ENCODE assay signal across 8 cellular contexts in genomic region chr3:186782542-186783069, GRCh38. TPM values are rescaled to one million over a fixed set of nuclear protein-coding genes. Genes with fewer than 3 reads are reported as not detected.
DNase-seq lines count a peak whose midpoint lies in the region; ATAC-seq lines count a peak whose summit lies in the region.

No MANE protein-coding gene starts in this region.

- H3K4me1 ChIP-seq in skeletal muscle tissue (ENCODE audit: control insufficient read depth in 3 of 3, insufficient read depth in 3 of 3, low read length in 3 of 3) = peaks cover 27 to 36% (median 30%) of the 10 kb centered on the region in 3 donors

- peak; percentile 19 for ATAC-seq in HG03460 (IDR thresholded peaks at IDR 0.05; ENCODE audit: unreplicated experiment)
- peak; percentile 34 for ATAC-seq in activated T-helper 17 cell treated with anti-CD3 and anti-CD28 coated beads, Interleukin-2, amount 50 U/mL, for 72 hours (replicated peaks)
- no peak for ATAC-seq in GM18873 (IDR thresholded peaks at IDR 0.05; ENCODE audit: low FRiP score, unreplicated experiment)

- no peak for DNase-seq in activated naive CD4-positive, alpha-beta T cell treated with anti-CD3 and anti-CD28 coated beads, Interleukin-2, amount 10 ng/mL, durations not matched to agents 7 days and 5 days
- DNase-seq in activated naive CD4-positive, alpha-beta T cell (lab: John Stamatoyannopoulos, UW) = no peak
- peak; percentile 36 for DNase-seq in hepatic stellate cell (ENCODE audit: low spot score)
- DNase-seq in activated CD4-positive, alpha-beta T cell treated with anti-CD3 and anti-CD28 coated beads, Interleukin-2, amount 50 U/mL, for 4 hours = no peak

- H3K4me1 Mint-ChIP-seq in activated naive CD4-positive, alpha-beta T cell treated with anti-CD3 and anti-CD28 coated beads, Interleukin-2, amount 10 ng/mL, durations not matched to agents 7 days and 5 days = peaks cover 41% of the 10 kb centered on the region
- peaks cover 20% of the 10 kb centered on the region for H3K4me1 Mint-ChIP-seq in activated T-helper 17 cell treated with anti-CD3 and anti-CD28 coated beads, Interleukin-2, amount 50 U/mL, for 72 hours

- peak overlapping the region; percentile 93 for H3K4me3 Mint-ChIP-seq in activated naive CD4-positive, alpha-beta T cell treated with anti-CD3 and anti-CD28 coated beads, Interleukin-2, amount 10 ng/mL, durations not matched to agents 7 days and 5 days
- peak overlapping the region; percentile 97 for H3K4me3 Mint-ChIP-seq in activated T-helper 17 cell treated with anti-CD3 and anti-CD28 coated beads, Interleukin-2, amount 50 U/mL, for 72 hours

- peaks cover 18% of the 10 kb centered on the region for H3K27me3 Mint-ChIP-seq in activated naive CD4-positive, alpha-beta T cell treated with anti-CD3 and anti-CD28 coated beads, Interleukin-2, amount 10 ng/mL, durations not matched to agents 7 days and 5 days
- no peaks in the 10 kb centered on the region for H3K27me3 Mint-ChIP-seq in activated T-helper 17 cell treated with anti-CD3 and anti-CD28 coated beads, Interleukin-2, amount 50 U/mL, for 72 hours

- no peaks in the 10 kb centered on the region for H3K9me3 ChIP-seq in skeletal muscle tissue (ENCODE audit: control insufficient read depth in 3 of 3, low read length in 3 of 3)

- no peaks in the 10 kb centered on the region for H3K27me3 ChIP-seq in skeletal muscle tissue (ENCODE audit: control insufficient read depth in 3 of 3, insufficient read depth in 3 of 3, low read length in 3 of 3)

- CTCF ChIA-PET in activated naive CD4-positive, alpha-beta T cell treated with anti-CD3 and anti-CD28 coated beads, Interleukin-2, amount 10 ng/mL, durations not matched to agents 7 days and 5 days (lab: Charles Lee) = interaction anchor here (1.3 to 3.3 kb wide), 2 partner anchors 12 to 168 kb away, joined by 3 to 20 read pairs; no protein-coding TSS in a partner anchor

- peak overlapping the region; percentile 91 to 100 (median 100) for H3K4me3 ChIP-seq in skeletal muscle tissue (ENCODE audit: low read length in 3 of 3)

- peak overlapping the region; percentile 100 for H3K27ac ChIP-seq in skeletal muscle tissue (ENCODE audit: low read depth, low read length)

- H3K36me3 ChIP-seq in skeletal muscle tissue (ENCODE audit: control insufficient read depth in 3 of 3, insufficient read depth in 3 of 3, low read length in 3 of 3) = peaks cover 29 to 37% (median 36%) of the 10 kb centered on the region in 3 donors

- peaks cover 43% of the 10 kb centered on the region for H3K36me3 Mint-ChIP-seq in activated naive CD4-positive, alpha-beta T cell treated with anti-CD3 and anti-CD28 coated beads, Interleukin-2, amount 10 ng/mL, durations not matched to agents 7 days and 5 days
- peaks cover 53% of the 10 kb centered on the region for H3K36me3 Mint-ChIP-seq in activated T-helper 17 cell treated with anti-CD3 and anti-CD28 coated beads, Interleukin-2, amount 50 U/mL, for 72 hours (ENCODE audit: low read depth)

- H3K27ac Mint-ChIP-seq in activated naive CD4-positive, alpha-beta T cell treated with anti-CD3 and anti-CD28 coated beads, Interleukin-2, amount 10 ng/mL, durations not matched to agents 7 days and 5 days = peak overlapping the region; percentile 97
- peak overlapping the region; percentile 100 for H3K27ac Mint-ChIP-seq in activated T-helper 17 cell treated with anti-CD3 and anti-CD28 coated beads, Interleukin-2, amount 50 U/mL, for 72 hours

- no peaks in the 10 kb centered on the region for H3K9me3 Mint-ChIP-seq in activated naive CD4-positive, alpha-beta T cell treated with anti-CD3 and anti-CD28 coated beads, Interleukin-2, amount 10 ng/mL, durations not matched to agents 7 days and 5 days
- no peaks in the 10 kb centered on the region for H3K9me3 Mint-ChIP-seq in activated T-helper 17 cell treated with anti-CD3 and anti-CD28 coated beads, Interleukin-2, amount 50 U/mL, for 72 hours

- peak overlapping the region; percentile 98 to 100 (median 99) for H3K9ac ChIP-seq in skeletal muscle tissue (ENCODE audit: low read depth in 1 of 3, low read length in 3 of 3)

RNA-seq across cellular contexts. Expression of gene EIF4A2, which starts 0.8 kb away (rescaled TPM):
- 100 to 1,000 TPM; 266 to 346 TPM for total RNA-seq in activated T-helper 17 cell treated with anti-CD3 and anti-CD28 coated beads, Interleukin-2, amount 50 U/mL, for 72 hours
- 795 TPM for total RNA-seq in skeletal muscle tissue

RNA-seq across cellular contexts. Expression of gene RFC4, which starts 23.7 kb away (rescaled TPM):
- 100 to 1,000 TPM in 1 of 2 donors, 10 to 100 TPM in 1; 87.1 to 108 TPM for total RNA-seq in activated T-helper 17 cell treated with anti-CD3 and anti-CD28 coated beads, Interleukin-2, amount 50 U/mL, for 72 hours
- total RNA-seq in skeletal muscle tissue = 23.5 TPM

RNA-seq across cellular contexts. Expression of gene ADIPOQ, which starts 59.9 kb away (rescaled TPM):
- not detected for total RNA-seq in activated T-helper 17 cell treated with anti-CD3 and anti-CD28 coated beads, Interleukin-2, amount 50 U/mL, for 72 hours
- 16.7 TPM for total RNA-seq in skeletal muscle tissue

Comparison
In these comparisons a context has a peak if more than half of its experiments do, and no peak if none do; other contexts are left out.
1. RNA of gene ADIPOQ, which starts 59.9 kb away (total RNA-seq): 16.7 TPM in skeletal muscle tissue (single experiment); not detected in activated T-helper 17 cell treated with anti-CD3 and anti-CD28 coated beads, Interleukin-2, amount 50 U/mL, for 72 hours; every median in the first group is over 10 times any median in the second.